Comparison of ENCODE assay signal across 11 cellular contexts in the genomic region with DNA sequence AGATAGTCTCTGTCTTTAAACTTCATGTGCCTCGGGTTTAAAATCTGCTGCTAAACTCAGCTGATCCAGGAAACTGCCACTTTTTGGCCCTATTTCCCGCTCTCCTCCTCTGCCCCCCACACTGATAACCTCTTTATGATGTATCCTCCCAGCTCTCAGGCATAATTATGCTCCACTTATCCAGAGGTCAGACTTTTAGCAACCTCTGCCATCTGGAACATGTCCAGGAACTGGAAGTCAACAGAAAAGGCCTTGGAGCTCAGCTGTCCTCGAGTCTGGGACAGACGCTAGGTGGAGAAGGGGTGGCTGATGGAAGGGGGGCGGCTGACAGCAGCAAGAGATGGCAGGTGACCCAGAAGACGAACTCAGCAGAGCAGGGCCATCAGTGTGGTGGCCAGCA. TPM values are rescaled to one million over a fixed set of nuclear protein-coding genes. Genes with fewer than 3 reads are reported as not detected.
DNase-seq lines count a peak whose midpoint lies in the region; ATAC-seq and TF ChIP-seq lines count a peak whose summit lies in the region.
"Had no signal": no experiment of that assay in that cellular context is flagged by ENCODE, and none has a peak within 500 bp of the region (broad histone marks: within the 10 kb centered on the region; RNA-seq: fewer than 3 reads in every experiment).

No MANE protein-coding gene starts in this region.

- peak overlapping the region in 1 of 2 experiments; percentile 38 for H2BK12ac ChIP-seq in mesenchymal stem cell (ENCODE audit: low read length in 2 of 2)

- H3K27ac ChIP-seq in ACC112 (ENCODE audit: low read depth, low read length): peak overlapping the region; percentile 92
- no peak overlapping the region for H3K27ac ChIP-seq in mesenchymal stem cell (ENCODE audit: low read length, poor library complexity, severe bottlenecking)

- H2BK15ac ChIP-seq in mesenchymal stem cell (ENCODE audit: low read depth, poor library complexity, severe bottlenecking): peak overlapping the region; percentile 12

- peaks cover 93% of the 10 kb centered on the region for H3K79me2 ChIP-seq in ACC112 (ENCODE audit: control insufficient read depth, insufficient read depth, low read length, unreplicated experiment)

- peak overlapping the region in 4 of 5 experiments; percentile 18 to 94 (median 32) for H3K27ac Mint-ChIP-seq in brain
- no peak overlapping the region for H3K27ac Mint-ChIP-seq in natural killer cell treated with Interleukin-12 subunit alpha and Interleukin-12 subunit beta and Interleukin-15 and Interleukin-18, amount 100 ng/mL, for 72 hours

- H2BK120ac ChIP-seq in mesenchymal stem cell (ENCODE audit: low read depth, low read length): no peak overlapping the region

- H4K91ac ChIP-seq in mesenchymal stem cell (ENCODE audit: low read length): peak overlapping the region; percentile 83

- H3K27me3 ChIP-seq in ACC112 (ENCODE audit: insufficient read depth, low read length): no peaks in the 10 kb centered on the region
- no peaks in the 10 kb centered on the region for H3K27me3 ChIP-seq in mesenchymal stem cell (ENCODE audit: control insufficient read depth in 1 of 2, insufficient read depth in 1 of 2, low read length in 2 of 2)

- H4K8ac ChIP-seq in mesenchymal stem cell (ENCODE audit: low read length): peak overlapping the region; percentile 59

- H3K27me3 Mint-ChIP-seq in brain: peaks cover 2% of the 10 kb centered on the region
- peaks cover 9 to 18% of the 10 kb centered on the region in 2 donors for H3K27me3 Mint-ChIP-seq in natural killer cell treated with Interleukin-12 subunit alpha and Interleukin-12 subunit beta and Interleukin-15 and Interleukin-18, amount 100 ng/mL, for 72 hours

- peak overlapping the region in 1 of 2 experiments; percentile 13 for H3K4ac ChIP-seq in mesenchymal stem cell (ENCODE audit: low read depth in 1 of 2, low read length in 2 of 2)

- no peaks in the 10 kb centered on the region for H3K9me3 Mint-ChIP-seq in brain
- no peaks in the 10 kb centered on the region for H3K9me3 Mint-ChIP-seq in natural killer cell treated with Interleukin-12 subunit alpha and Interleukin-12 subunit beta and Interleukin-15 and Interleukin-18, amount 100 ng/mL, for 72 hours

- no peak overlapping the region for H3K4me2 ChIP-seq in mesenchymal stem cell (ENCODE audit: low read length, poor library complexity, severe bottlenecking)

- DNase-seq in NCI-H2196 (lab: John Stamatoyannopoulos, UW; ENCODE audit: unreplicated experiment) (peak; percentile 63), mesenchymal stem cell (peak; percentile 49), NCI-H2107 (lab: John Stamatoyannopoulos, UW) (no peak), islet precursor cell (no peak), mesenteric fat pad (ENCODE audit: low spot score) (no peak)
- DNase-seq in natural killer cell treated with Interleukin-12 subunit alpha and Interleukin-12 subunit beta and Interleukin-15 and Interleukin-18, amount 100 ng/mL, for 72 hours (ENCODE audit: low spot score): no peak
- DNase-seq: activated effector memory CD4-positive, alpha-beta T cell treated with Interleukin-2 at 50 U/mL for 16 hours; NCI-H187 treated with DMSO at 0.1 percent for 48 hours; stimulated activated CD4-positive, alpha-beta T cell treated with anti-CD3 and anti-CD28 coated beads, Interleukin-4, amount 100 ng/mL, for 24 hours had no signal

- H3K14ac ChIP-seq in mesenchymal stem cell (ENCODE audit: low read length in 2 of 2): no peak overlapping the region

- H3K36me3 ChIP-seq in ACC112 (ENCODE audit: insufficient read depth, low read length) (no peaks in the 10 kb centered on the region; the same call in 1 of the 2 replicates), mesenchymal stem cell (ENCODE audit: control insufficient read depth in 1 of 2, insufficient read depth in 2 of 2, low read depth in 1 of 2, low read length in 2 of 2) (no peaks in the 10 kb centered on the region)

- no peak overlapping the region for H3K9ac ChIP-seq in mesenchymal stem cell (ENCODE audit: low read length)

- H3K4me1 ChIP-seq in ACC112 (ENCODE audit: control insufficient read depth, insufficient read depth, low read length, unreplicated experiment) (peaks cover 70% of the 10 kb centered on the region), mesenchymal stem cell (ENCODE audit: control insufficient read depth, insufficient read depth, low read depth, low read length) (peaks cover 32% of the 10 kb centered on the region)

- no peaks in the 10 kb centered on the region for H3K9me3 ChIP-seq in mesenchymal stem cell (ENCODE audit: control insufficient read depth, low read length)

- H3K23ac ChIP-seq in mesenchymal stem cell (ENCODE audit: low read length in 2 of 2): no peak overlapping the region

- peaks cover 26% of the 10 kb centered on the region for H3K79me1 ChIP-seq in mesenchymal stem cell (replicated peaks; ENCODE audit: low read length, poor library complexity, severe bottlenecking)

- H3K36me3 Mint-ChIP-seq in brain: peaks cover 5% of the 10 kb centered on the region
- no peaks in the 10 kb centered on the region for H3K36me3 Mint-ChIP-seq in natural killer cell treated with Interleukin-12 subunit alpha and Interleukin-12 subunit beta and Interleukin-15 and Interleukin-18, amount 100 ng/mL, for 72 hours

- peak overlapping the region in 1 of 5 experiments; percentile 64 for H3K4me3 Mint-ChIP-seq in brain
- H3K4me3 Mint-ChIP-seq in natural killer cell treated with Interleukin-12 subunit alpha and Interleukin-12 subunit beta and Interleukin-15 and Interleukin-18, amount 100 ng/mL, for 72 hours: no peak overlapping the region

- no peak for ATAC-seq in natural killer cell treated with Interleukin-12 subunit alpha and Interleukin-12 subunit beta and Interleukin-15 and Interleukin-18, amount 100 ng/mL, for 72 hours

- peak overlapping the region; percentile 67 for H2AK5ac ChIP-seq in mesenchymal stem cell (ENCODE audit: low read length, severe bottlenecking)

- H3K4me3 ChIP-seq in ACC112 (ENCODE audit: low read depth, low read length) (no peak overlapping the region), mesenchymal stem cell (ENCODE audit: insufficient read depth in 1 of 2, low read depth in 1 of 2, low read length in 2 of 2) (no peak overlapping the region)

- no peak for TF ChIP-seq CTCF in brain (conservative IDR thresholded peaks at IDR 0.05)

- 29% methylated on average over 6 of the region's 6 CpGs for WGBS in mesenchymal stem cell

- H2BK5ac ChIP-seq in mesenchymal stem cell (ENCODE audit: low read depth, low read length, poor library complexity, severe bottlenecking): no peak overlapping the region

- peaks cover 82% of the 10 kb centered on the region for H3K4me1 Mint-ChIP-seq in brain
- H3K4me1 Mint-ChIP-seq in natural killer cell treated with Interleukin-12 subunit alpha and Interleukin-12 subunit beta and Interleukin-15 and Interleukin-18, amount 100 ng/mL, for 72 hours (ENCODE audit: low read depth in 2 of 2): no peaks in the 10 kb centered on the region

- H2AFZ ChIP-seq in ACC112 (ENCODE audit: low read length, unreplicated experiment): no peak overlapping the region
- no peak overlapping the region for H2AFZ ChIP-seq in mesenchymal stem cell (ENCODE audit: low read depth, low read length)

- H3K18ac ChIP-seq in mesenchymal stem cell (ENCODE audit: low read depth in 1 of 2, low read length in 2 of 2): peak overlapping the region; percentile 61 to 67

RNA-seq across cellular contexts. Expression of gene ASAP2, which starts 41.2 kb away (rescaled TPM):
- 7.0 TPM for polyA plus RNA-seq in brain (ENCODE audit: insufficient read depth, low read depth, low replicate concordance)
- polyA plus RNA-seq in mesenchymal stem cell (2013, experiment 1 of 2): 27.5 TPM
- 23.9 TPM for polyA plus RNA-seq in mesenchymal stem cell (2013, experiment 2 of 2)
- not detected for total RNA-seq in natural killer cell treated with Interleukin-12 subunit alpha and Interleukin-12 subunit beta and Interleukin-15 and Interleukin-18, amount 100 ng/mL, for 72 hours
- total RNA-seq in mesenteric fat pad: 22.9 TPM

Comparison
In these comparisons a context has a peak if more than half of its experiments do, and no peak if none do; other contexts are left out.
1. DNase-seq: peak in NCI-H2196 (single experiment) and mesenchymal stem cell (single experiment); none in natural killer cell treated with Interleukin-12 subunit alpha and Interleukin-12 subunit beta and Interleukin-15 and Interleukin-18, amount 100 ng/mL, for 72 hours (single experiment), NCI-H2107 (single experiment), islet precursor cell (single experiment) and mesenteric fat pad (single experiment).
2. H3K27ac Mint-ChIP-seq: peak in brain (4 of 5); none in natural killer cell treated with Interleukin-12 subunit alpha and Interleukin-12 subunit beta and Interleukin-15 and Interleukin-18, amount 100 ng/mL, for 72 hours (0 of 2).
3. RNA of gene ASAP2, which starts 41.2 kb away (total RNA-seq): 22.9 TPM in mesenteric fat pad (single experiment); not detected in natural killer cell treated with Interleukin-12 subunit alpha and Interleukin-12 subunit beta and Interleukin-15 and Interleukin-18, amount 100 ng/mL, for 72 hours; every median in the first group is over 10 times any median in the second.